ENCODE assay signal across 1 cellular context in genomic region chr17:6651483-6652452, GRCh38.
TF ChIP-seq lines count a peak whose summit lies in the region.

Gene C17orf100, plus strand, starts transcription at chr17:6651762. Its CDS starts 152 bp downstream, at chr17:6651914.
Gene MED31, minus strand, starts transcription at chr17:6651605. Its CDS starts 77 bp downstream, at chr17:6651528.

TF ChIP-seq in K562, 482 proteins besides CTCF, POLR2A, EP300 and RAD21 (continued from another document and continues in another):
- TF ChIP-seq MBD1 (CRISPR knock-in tag; IDR thresholded peaks at IDR 0.05) (no peak), BDP1 (IDR thresholded peaks at IDR 0.05; ENCODE audit: insufficient read depth, insufficient read length) (no peak), AFF4 (CRISPR knock-in tag; IDR thresholded peaks at IDR 0.05) (no peak), CHCHD3 (CRISPR knock-in tag; IDR thresholded peaks at IDR 0.05) (no peak), ZBTB33 (CRISPR knock-in tag; IDR thresholded peaks at IDR 0.05) (peak; percentile 85; the same call in 1 of the 2 replicates), HEY1 (CRISPR knock-in tag; IDR thresholded peaks at IDR 0.05; ENCODE audit: borderline replicate concordance) (no peak), RBM39 (optimal IDR thresholded peaks at IDR 0.05; ENCODE audit: low read depth, low read length) (no peak), GTF3C2 (IDR thresholded peaks at IDR 0.05; ENCODE audit: borderline replicate concordance, extremely low read depth, insufficient read length) (no peak), THRB (CRISPR knock-in tag; conservative IDR thresholded peaks at IDR 0.05) (no peak), RREB1 (CRISPR knock-in tag; IDR thresholded peaks at IDR 0.05) (no peak), ZNF134 (CRISPR knock-in tag; conservative IDR thresholded peaks at IDR 0.05) (no peak), NBN (IDR thresholded peaks at IDR 0.05; ENCODE audit: low read depth) (no peak), MLLT1 (IDR thresholded peaks at IDR 0.05) (no peak), RBM25 (IDR thresholded peaks at IDR 0.05; ENCODE audit: low read depth, low read length, severe bottlenecking) (no peak), MAFK (IDR thresholded peaks at IDR 0.05; ENCODE audit: low read length) (no peak), RBM14 (IDR thresholded peaks at IDR 0.05; ENCODE audit: borderline replicate concordance, insufficient read depth, low read depth, low read length) (no peak), POLR2G (IDR thresholded peaks at IDR 0.05; ENCODE audit: low read depth, low read length) (peak; percentile 75), ZNF253 (CRISPR knock-in tag; conservative IDR thresholded peaks at IDR 0.05) (no peak), CBX2 (IDR thresholded peaks at IDR 0.05; ENCODE audit: insufficient read depth, low read length, poor library complexity, severe bottlenecking) (no peak), STAT5A (IDR thresholded peaks at IDR 0.05; ENCODE audit: borderline replicate concordance, low read length) (no peak), ZNF77 (CRISPR knock-in tag; IDR thresholded peaks at IDR 0.05) (no peak), TBL1XR1 (IDR thresholded peaks at IDR 0.05; ENCODE audit: low read length in 2 of 2) (no peak), SMARCA5 (IDR thresholded peaks at IDR 0.05) (no peak), ASH1L (IDR thresholded peaks at IDR 0.05; ENCODE audit: borderline replicate concordance, low read depth, partially characterized antibody) (no peak), MEF2D (tag; conservative IDR thresholded peaks at IDR 0.05; ENCODE audit: low read depth) (no peak), E2F8 (IDR thresholded peaks at IDR 0.05; ENCODE audit: low read depth, partially characterized antibody) (peak; percentile 23), WHSC1 (IDR thresholded peaks at IDR 0.05; ENCODE audit: low read length) (no peak), HCFC1 (IDR thresholded peaks at IDR 0.05; ENCODE audit: low read depth, low read length) (peak; percentile 57), EGR1 (conservative IDR thresholded peaks at IDR 0.05) (peak; percentile 36; the same call in 1 of the 2 replicates), SRSF9 (IDR thresholded peaks at IDR 0.05; ENCODE audit: borderline replicate concordance, low read depth, low read length) (no peak), ZC3H11A (IDR thresholded peaks at IDR 0.05; ENCODE audit: low read depth, low read length) (no peak), ZC3H4 (CRISPR knock-in tag; IDR thresholded peaks at IDR 0.05; ENCODE audit: borderline replicate concordance) (no peak)
